In genomic region chr3:15427182-15427880, GRCh38 we compare ENCODE assay signal across 8 cellular contexts. TPM values are rescaled to one million over a fixed set of nuclear protein-coding genes. Genes with fewer than 3 reads are reported as not detected.
DNase-seq lines count a peak whose midpoint lies in the region; ATAC-seq and TF ChIP-seq lines count a peak whose summit lies in the region.

EAF1 (plus strand) TSS chr3:15427598; CDS start chr3:15427780, 182 bp downstream.
METTL6 (minus strand) TSS chr3:15427544; CDS start chr3:15426511, 1,033 bp downstream.

- intact Hi-C loops in activated B cell treated with CpG ODN at 0.5 μM for 24 hours (cut with micrococcal nuclease), result loop anchor here (1.0 to 10.0 kb wide), 8 partner anchors 130 to 480 kb away; partner anchors contain the start of genes BTD, CAPN7, HACL1 and MRPS25

- peak within 1 kb of the TSS; percentile 96 for H3K4me3 Mint-ChIP-seq in activated B cell treated with CpG ODN at 0.5 μM for 24 hours

- peak within 1 kb of the TSS; percentile 95 for H3K27ac Mint-ChIP-seq in activated B cell treated with CpG ODN at 0.5 μM for 24 hours

- DNase-seq in NCI-H345 (lab: John Stamatoyannopoulos, UW) (peak; percentile 81), activated B cell treated with CpG ODN at 0.5 μM for 24 hours (peak; percentile 76), caudate nucleus (lab: John Stamatoyannopoulos, UW) (peak in 60 of 61 donors; percentile 16 to 90 (median 75)), islet precursor cell (peak; percentile 86)
- DNase-seq in stimulated activated CD4-positive, alpha-beta T cell treated with anti-CD3 and anti-CD28 coated beads, Interleukin-12 subunit alpha, Interleukin-12 subunit beta, amount 100 ng/mL, for 48 hours (ENCODE audit: low read depth in 2 of 3, low spot score in 1 of 3), result peak; percentile 79 to 85 (median 85)

- peaks cover 52% of the 10 kb centered on the region for H3K36me3 Mint-ChIP-seq in activated B cell treated with CpG ODN at 0.5 μM for 24 hours (ENCODE audit: low read depth)

- peak; percentile 64 for ATAC-seq in GM18520 (IDR thresholded peaks at IDR 0.05; ENCODE audit: unreplicated experiment)
- ATAC-seq in HG03066 (IDR thresholded peaks at IDR 0.05; ENCODE audit: low read depth, unreplicated experiment), result peak; percentile 90
- peak; percentile 92 for ATAC-seq in activated B cell treated with CpG ODN at 0.5 μM for 24 hours (ENCODE audit: low read depth)

- no peak for TF ChIP-seq CTCF in 22Rv1 (IDR thresholded peaks at IDR 0.05)
- TF ChIP-seq CTCF in activated B cell treated with CpG ODN at 0.5 μM for 24 hours (IDR thresholded peaks at IDR 0.05), result no peak

- POLR2A ChIA-PET in activated B cell treated with CpG ODN at 0.5 μM for 24 hours (lab: Charles Lee), result interaction anchor here (0.8 kb wide), 1 partner anchor 156 kb away, joined by 3 read pairs; no protein-coding TSS in a partner anchor

- H3K27ac ChIP-seq in 22Rv1 (peak within 1 kb of the TSS; percentile 60), caudate nucleus (ENCODE audit: low read depth, low read length) (peak within 1 kb of the TSS; percentile 70)

- peaks cover 50% of the 10 kb centered on the region for H3K4me1 Mint-ChIP-seq in activated B cell treated with CpG ODN at 0.5 μM for 24 hours

- no peaks in the 10 kb centered on the region for H3K27me3 Mint-ChIP-seq in activated B cell treated with CpG ODN at 0.5 μM for 24 hours

- CTCF ChIA-PET in activated B cell treated with CpG ODN at 0.5 μM for 24 hours (lab: Charles Lee), result interaction anchor here (1.2 to 1.6 kb wide), 2 partner anchors 159 to 221 kb away, joined by 3 to 4 read pairs; partner anchors contain the start of gene CAPN7

- H3K9me3 Mint-ChIP-seq in activated B cell treated with CpG ODN at 0.5 μM for 24 hours, result no peaks in the 10 kb centered on the region

RNA-seq across cellular contexts. Expression of gene EAF1, which starts in this region (rescaled TPM):
- 19.2 and 19.7 TPM in 2 replicates for total RNA-seq in activated B cell treated with CpG ODN at 0.5 μM for 24 hours

RNA-seq across cellular contexts. Expression of gene METTL6, which starts in this region (rescaled TPM):
- total RNA-seq in activated B cell treated with CpG ODN at 0.5 μM for 24 hours, result 18.7 and 20.2 TPM in 2 replicates

Comparison
In these comparisons a context has a peak if more than half of its experiments do, and no peak if none do; other contexts are left out.
1. Peak in every context shown above with its lines: DNase-seq, ATAC-seq and H3K27ac ChIP-seq.